Comparison of ENCODE assay signal across 30 cellular contexts in genomic region chr5:33494476-33494875, GRCh38. TPM values are rescaled to one million over a fixed set of nuclear protein-coding genes. Genes with fewer than 3 reads are reported as not detected.
DNase-seq lines count a peak whose midpoint lies in the region; ATAC-seq, FAIRE-seq and TF ChIP-seq lines count a peak whose summit lies in the region.
"Had no signal": no experiment of that assay in that cellular context is flagged by ENCODE, and none has a peak within 500 bp of the region (broad histone marks: within the 10 kb centered on the region; RNA-seq: fewer than 3 reads in every experiment).

No MANE protein-coding gene starts in this region.

- FAIRE-seq in endothelial cell of umbilical vein (lab: Jason Lieb, UNC): no peak
- FAIRE-seq: A549, D721Med, GM12892, GM19239, HTR-8/SVneo had no signal

- H3K27ac ChIP-seq in BLaER1 treated with 17β-estradiol and CSF1 and Interleukin-3, amounts not matched to agents 10 nM and 100 nM: peak overlapping the region in 6 of 11 experiments; percentile 2 to 59 (median 30); a peak in 6 of 22 replicates
- H3K27ac ChIP-seq in SK-N-MC (no peak overlapping the region), endothelial cell of umbilical vein (ENCODE audit: insufficient read depth, low read depth, low read length) (no peak overlapping the region), endodermal cell (ENCODE audit: low read depth, low read length) (no peak overlapping the region)
- H3K27ac ChIP-seq: A549, GM23248, SJCRH30 had no signal

- POLR2A ChIA-PET in endothelial cell of umbilical vein (lab: Charles Lee): no interaction called here

- H3K9me1 ChIP-seq in endothelial cell of umbilical vein (replicated peaks; ENCODE audit: control insufficient read depth, extremely low read depth, insufficient read depth, low read length): no peaks in the 10 kb centered on the region

- intact Hi-C loops in endothelial cell of umbilical vein (cut with micrococcal nuclease): no loop called here

- no peak overlapping the region for H3K4me3 Mint-ChIP-seq in endodermal cell
- H3K4me3 Mint-ChIP-seq: B cell; CD4-positive, CD25-positive, alpha-beta regulatory T cell; H9; T-cell had no signal

- no peak for TF ChIP-seq CTCF in endothelial cell of umbilical vein (IDR thresholded peaks at IDR 0.05; ENCODE audit: extremely low read depth in 1 of 2, insufficient read depth in 1 of 2, low read depth in 1 of 2, low read length in 2 of 2)
- no peak for TF ChIP-seq CTCF in endodermal cell (conservative IDR thresholded peaks at IDR 0.05)

- ATAC-seq in GM21367 (IDR thresholded peaks at IDR 0.05; ENCODE audit: unreplicated experiment): no peak
- ATAC-seq in GM21423 (IDR thresholded peaks at IDR 0.05; ENCODE audit: unreplicated experiment): no peak
- ATAC-seq: A549, PC-3, Right ventricle myocardium inferior, T-cell had no signal

- no peaks in the 10 kb centered on the region for H3K27me3 ChIP-seq in BLaER1 treated with 17β-estradiol and CSF1 and Interleukin-3, amounts not matched to agents 10 nM and 100 nM
- H3K27me3 ChIP-seq in endothelial cell of umbilical vein (ENCODE audit: control insufficient read depth in 2 of 2, insufficient read depth in 2 of 2, low read length in 2 of 2): peaks cover 0 to 3% of the 10 kb centered on the region in 2 experiments
- no peaks in the 10 kb centered on the region for H3K27me3 ChIP-seq in endodermal cell (ENCODE audit: control insufficient read depth, insufficient read depth, low read length, poor library complexity, severe bottlenecking)
- H3K27me3 ChIP-seq: SJCRH30 had no signal

- H3K9ac ChIP-seq in BLaER1 treated with 17β-estradiol and CSF1 and Interleukin-3, amounts not matched to agents 10 nM and 100 nM: no peak overlapping the region
- H3K9ac ChIP-seq in SK-N-MC (ENCODE audit: insufficient read length) (no peak overlapping the region), endothelial cell of umbilical vein (replicated peaks; ENCODE audit: extremely low read depth, insufficient read depth, low read length) (no peak overlapping the region), endodermal cell (ENCODE audit: extremely low read depth, low read length, poor library complexity, severe bottlenecking) (no peak overlapping the region)
- H3K9ac ChIP-seq: GM23248 had no signal

- H3K4me2 ChIP-seq in BLaER1 treated with 17β-estradiol and CSF1 and Interleukin-3, amounts not matched to agents 10 nM and 100 nM: peak overlapping the region; percentile 11 to 68 (median 41); a peak in 16 of 22 replicates
- peak overlapping the region; percentile 35 for H3K4me2 ChIP-seq in endothelial cell of umbilical vein (ENCODE audit: insufficient read depth, low read length)
- H3K4me2 ChIP-seq: A549 had no signal

- CTCF ChIA-PET in endothelial cell of umbilical vein (lab: Charles Lee): interaction anchor here (1.0 kb wide), 1 partner anchor 476 kb away, joined by 4 read pairs; no protein-coding TSS in a partner anchor

- DNase-seq in SK-N-MC (ENCODE audit: low read depth, low spot score) (peak; percentile 89), endothelial cell of umbilical vein (ENCODE audit: low read depth, low spot score) (no peak), left kidney (ENCODE audit: low read depth, low spot score) (peak; percentile 4), SKM-1 (lab: John Stamatoyannopoulos, UW; ENCODE audit: unreplicated experiment) (no peak), endodermal cell (no peak)
- DNase-seq: CD4-positive, CD25-positive, alpha-beta regulatory T cell; GM23248; H9; KBM-7; NCI-H1105 treated with DMSO at 0.1 percent for 48 hours; NCI-H146; NCI-H1930; NCI-H2107; NCI-H446; NCI-H524 treated with DMSO at 0.1 percent for 48 hours; NCI-H82; NK-92 treated with Interleukin-12 subunit alpha and Interleukin-12 subunit beta, amount 100 ng/mL, for 24 hours; PC-3; SJCRH30; T-cell had no signal

- no peaks in the 10 kb centered on the region for H3K79me2 ChIP-seq in endothelial cell of umbilical vein (ENCODE audit: control insufficient read depth, insufficient read depth, low read length)

- H3K4me3 ChIP-seq in BLaER1 treated with 17β-estradiol and CSF1 and Interleukin-3, amounts not matched to agents 10 nM and 100 nM: no peak overlapping the region
- peak overlapping the region; percentile 38; the same call in 1 of the 2 replicates for H3K4me3 ChIP-seq in SK-N-MC
- H3K4me3 ChIP-seq in endothelial cell of umbilical vein (replicated peaks in 1 of 3; ENCODE audit: insufficient read depth in 1 of 3, low read depth in 1 of 3, low read length in 3 of 3): no peak overlapping the region
- H3K4me3 ChIP-seq in endodermal cell (ENCODE audit: low read length): no peak overlapping the region
- H3K4me3 ChIP-seq: A549, GM23248, SJCRH30 had no signal

- H3K36me3 Mint-ChIP-seq in endodermal cell (ENCODE audit: low read depth): no peaks in the 10 kb centered on the region
- H3K36me3 Mint-ChIP-seq: CD4-positive, CD25-positive, alpha-beta regulatory T cell; T-cell had no signal

- no peak overlapping the region for H2AFZ ChIP-seq in endothelial cell of umbilical vein (ENCODE audit: low read depth, low read length)
- H2AFZ ChIP-seq: GM23248 had no signal

- peaks cover 0 to 9% (median under 1%) of the 10 kb centered on the region in 11 experiments; a peak in 6 of 22 replicates for H3K9me3 ChIP-seq in BLaER1 treated with 17β-estradiol and CSF1 and Interleukin-3, amounts not matched to agents 10 nM and 100 nM (replicated peaks in 1 of 11)
- H3K9me3 ChIP-seq in SK-N-MC (ENCODE audit: low read depth, low read length): no peaks in the 10 kb centered on the region
- H3K9me3 ChIP-seq in endothelial cell of umbilical vein (replicated peaks; ENCODE audit: control insufficient read depth, insufficient read depth, low read length): no peaks in the 10 kb centered on the region
- H3K9me3 ChIP-seq in endodermal cell (ENCODE audit: control insufficient read depth, low read length): peaks cover 7% of the 10 kb centered on the region
- H3K9me3 ChIP-seq: A549, SJCRH30 had no signal

- 100% methylated on average over 1 of the region's 1 CpG; no CpG with 5 or more reads in 1 of the 2 experiments for WGBS in endodermal cell (ENCODE audit: insufficient coverage in 1 of 2, insufficient read length in 1 of 2), 2 experiments

- dilution Hi-C loops in endothelial cell of umbilical vein (cut with MboI; ENCODE audit: extremely low pct_ligation_motif_present, low sequenced_read_pairs): no loop called here

- H3K27ac Mint-ChIP-seq in endodermal cell: no peak overlapping the region
- H3K27ac Mint-ChIP-seq: B cell; CD4-positive, CD25-positive, alpha-beta regulatory T cell; H9; T-cell had no signal

- H3K9me3 Mint-ChIP-seq in endodermal cell: peaks cover 4% of the 10 kb centered on the region
- H3K9me3 Mint-ChIP-seq: H9, T-cell had no signal

- H4K20me1 ChIP-seq in BLaER1 treated with 17β-estradiol and CSF1 and Interleukin-3, amounts not matched to agents 10 nM and 100 nM: no peaks in the 10 kb centered on the region
- no peaks in the 10 kb centered on the region for H4K20me1 ChIP-seq in endothelial cell of umbilical vein (replicated peaks; ENCODE audit: control insufficient read depth, extremely low read depth, insufficient read depth, low read length)

- H3K27me3 Mint-ChIP-seq in endodermal cell (ENCODE audit: insufficient read depth): no peaks in the 10 kb centered on the region
- H3K27me3 Mint-ChIP-seq: B cell, T-cell had no signal

- peaks cover 8 to 22% (median 14%) of the 10 kb centered on the region in 10 experiments for H3K4me1 ChIP-seq in BLaER1 treated with 17β-estradiol and CSF1 and Interleukin-3, amounts not matched to agents 10 nM and 100 nM
- H3K4me1 ChIP-seq in endothelial cell of umbilical vein (ENCODE audit: control insufficient read depth, extremely low read depth, insufficient read depth, low read length) (peaks cover 2% of the 10 kb centered on the region), endodermal cell (ENCODE audit: control insufficient read depth, insufficient read depth, low read length) (no peaks in the 10 kb centered on the region)
- H3K4me1 ChIP-seq: A549, SJCRH30 had no signal

- TF ChIP-seq POLR2A in endothelial cell of umbilical vein (IDR thresholded peaks at IDR 0.05; ENCODE audit: low read depth, low read length): no peak

- peaks cover 14% of the 10 kb centered on the region for H3K4me1 Mint-ChIP-seq in endodermal cell
- H3K4me1 Mint-ChIP-seq: B cell had no signal

- no peaks in the 10 kb centered on the region for H3K36me3 ChIP-seq in BLaER1 treated with 17β-estradiol and CSF1 and Interleukin-3, amounts not matched to agents 10 nM and 100 nM
- H3K36me3 ChIP-seq in SK-N-MC (ENCODE audit: insufficient read depth, low read length) (no peaks in the 10 kb centered on the region), endothelial cell of umbilical vein (ENCODE audit: control insufficient read depth in 2 of 2, extremely low read depth in 1 of 2, insufficient read depth in 2 of 2, low read length in 2 of 2) (no peaks in the 10 kb centered on the region), endodermal cell (ENCODE audit: control insufficient read depth, insufficient read depth, low read length) (no peaks in the 10 kb centered on the region)
- H3K36me3 ChIP-seq: SJCRH30 had no signal

- BruUV-seq in endothelial cell of umbilical vein (replicated peaks; lab: Mats Ljungman, UMichigan): no TSS peak

TF ChIP-seq in endothelial cell of umbilical vein, 7 proteins besides CTCF, POLR2A, EP300 and RAD21:
- TF ChIP-seq POLR2AphosphoS5 (IDR thresholded peaks at IDR 0.05; ENCODE audit: insufficient read depth, low read depth, low read length) (no peak), FOS (IDR thresholded peaks at IDR 0.05; ENCODE audit: borderline replicate concordance, insufficient read depth, low read length) (no peak), GATA2 (IDR thresholded peaks at IDR 0.05; ENCODE audit: insufficient read depth, insufficient read length, low read depth, low read length) (no peak), MYC (IDR thresholded peaks at IDR 0.05; ENCODE audit: low read depth, low read length) (no peak), MAX (IDR thresholded peaks at IDR 0.05; ENCODE audit: insufficient read depth, insufficient read length) (no peak)

RNA-seq across cellular contexts. Expression of gene TARS1, which starts 53.7 kb away (rescaled TPM):
- total RNA-seq in endothelial cell of umbilical vein (175 and 184 TPM in 2 replicates), endodermal cell (100 to 1,000 TPM; 143 to 179 TPM)
- 32.0 and 39.1 TPM in 2 replicates for polyA plus RNA-seq in endothelial cell of umbilical vein
- polyA plus RNA-seq in endothelial cell of umbilical vein (2011; cell fraction: cytosol; rRNA removed): 75.4 and 75.7 TPM in 2 replicates
- 88.6 and 119 TPM in 2 replicates for polyA plus RNA-seq in endothelial cell of umbilical vein (2011; cell fraction: nucleus; rRNA removed)
- polyA plus RNA-seq in endothelial cell of umbilical vein (2012): 103 and 163 TPM in 2 replicates
- polyA minus RNA-seq in endothelial cell of umbilical vein: 61.8 and 70.3 TPM in 2 replicates
- polyA minus RNA-seq in endothelial cell of umbilical vein (2011; cell fraction: cytosol; rRNA and poly(A)+ RNA removed): 215 TPM
- polyA minus RNA-seq in endothelial cell of umbilical vein (2011; cell fraction: nucleus; rRNA and poly(A)+ RNA removed): 64.0 and 85.6 TPM in 2 replicates
- polyA plus RNA-seq in endodermal cell (2013, experiment 1 of 2): 153 TPM
- polyA plus RNA-seq in endodermal cell (2013, experiment 2 of 2): 117 TPM

Comparison
In these comparisons a context has a peak if more than half of its experiments do, and no peak if none do; other contexts are left out.
1. H3K27ac ChIP-seq: peak in BLaER1 treated with 17β-estradiol and CSF1 and Interleukin-3, amounts not matched to agents 10 nM and 100 nM (6 of 11); none in SK-N-MC (single experiment), endothelial cell of umbilical vein (single experiment) and endodermal cell (single experiment).
2. DNase-seq: peak in SK-N-MC (single experiment) and left kidney (single experiment); none in endothelial cell of umbilical vein (single experiment), SKM-1 (single experiment) and endodermal cell (single experiment).